ENCODE assay signal across 1 cellular context in the genomic region with DNA sequence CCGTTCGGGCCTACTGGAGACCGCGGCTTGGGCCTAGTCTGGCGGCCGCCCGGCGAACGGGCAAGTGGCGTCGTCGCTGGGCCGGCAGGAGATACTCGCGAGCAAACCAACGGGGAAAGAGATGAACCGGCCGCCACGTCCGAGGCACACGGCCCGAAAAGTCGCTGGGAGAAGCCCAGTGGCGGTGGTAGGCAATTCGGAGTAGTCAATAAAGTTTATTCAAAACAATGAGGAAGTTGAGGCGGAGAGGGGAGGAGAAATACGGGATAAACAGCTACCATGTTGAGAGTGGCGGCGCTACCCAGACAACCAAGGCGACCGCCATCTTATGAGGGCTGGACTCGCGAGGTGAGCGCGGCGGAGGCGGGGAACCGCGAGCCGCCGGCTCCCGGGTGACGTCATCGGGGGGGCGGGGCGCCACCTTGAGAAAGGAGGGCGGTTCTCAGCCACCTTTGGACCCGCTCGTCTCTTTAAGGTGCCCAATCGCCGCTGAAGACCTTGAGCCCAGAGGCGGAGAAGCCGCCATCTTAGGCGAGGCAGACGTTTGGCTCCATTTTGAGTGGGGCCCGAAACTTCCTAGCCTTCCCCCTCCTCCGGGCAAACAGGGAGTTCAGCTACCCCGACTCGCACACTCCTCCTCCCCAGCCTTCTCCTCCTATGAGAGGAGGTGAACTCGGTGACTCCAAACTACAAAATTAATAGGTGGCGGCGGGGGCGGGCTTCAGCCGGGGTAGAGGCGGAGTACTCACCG.
TF ChIP-seq lines count a peak whose summit lies in the region.

Gene PHF8 (minus strand): TSS at position 348 of the 751 bp plus-strand sequence. CDS start 1,745 bp downstream, outside the sequence.

TF ChIP-seq in H1, 55 proteins besides CTCF, POLR2A, EP300 and RAD21 (continued from another document):
- peak; percentile 64 for TF ChIP-seq ASH2L (IDR thresholded peaks at IDR 0.05; ENCODE audit: low read length)
- TF ChIP-seq KDM4A (IDR thresholded peaks at IDR 0.05; ENCODE audit: low read depth, low read length, severe bottlenecking) = peak; percentile 24
- TF ChIP-seq PHF8 (conservative IDR thresholded peaks at IDR 0.05; ENCODE audit: low read depth, low read length) = peak; percentile 86
- TF ChIP-seq TBP (IDR thresholded peaks at IDR 0.05; ENCODE audit: low read depth, low read length) = peak; percentile 48; the same call in 1 of the 2 replicates
- peak; percentile 52; the same call in 1 of the 2 replicates for TF ChIP-seq JUN (IDR thresholded peaks at IDR 0.05; ENCODE audit: low read depth, low read length)
- peak; percentile 75 for TF ChIP-seq CREB1 (IDR thresholded peaks at IDR 0.05)
- 0 out of 2 replicates have a peak, but pooled peaks have one; percentile 10 for TF ChIP-seq MAX (IDR thresholded peaks at IDR 0.05)
